ENCODE assay signal across 24 cellular contexts in genomic region chr4:185779520-185779919, GRCh38. TPM values are rescaled to one million over a fixed set of nuclear protein-coding genes. Genes with fewer than 3 reads are reported as not detected.
DNase-seq lines count a peak whose midpoint lies in the region; ATAC-seq and TF ChIP-seq lines count a peak whose summit lies in the region.
"Had no signal": no experiment of that assay in that cellular context is flagged by ENCODE, and none has a peak within 500 bp of the region (broad histone marks: within the 10 kb centered on the region; RNA-seq: fewer than 3 reads in every experiment).

No MANE protein-coding gene starts in this region.

- DNase-seq in EH (ENCODE audit: low read depth) (peak; percentile 64), dermis blood vessel endothelial cell (peak; percentile 88), neural crest cell (ENCODE audit: low read depth, low spot score) (no peak), NCI-H774 (lab: John Stamatoyannopoulos, UW) (no peak), KG1 (lab: John Stamatoyannopoulos, UW) (no peak), mucosa of gallbladder (ENCODE audit: low spot score) (no peak)
- DNase-seq: activated CD4-positive, alpha-beta T cell treated with anti-CD3 and anti-CD28 coated beads, Interleukin-2, amount 50 U/mL, for 4 hours; activated naive CD4-positive, alpha-beta T cell; amygdala; CD8-positive, alpha-beta T cell; DMS79 treated with DMSO at 0.1 percent for 48 hours; foreskin fibroblast; Kasumi-1; midbrain; NCI-H1092; NCI-H2029 treated with DMSO at 0.1 percent for 48 hours; retina; testis had no signal

- WGBS in HUES64: 82% methylated on average over 2 of the region's 3 CpGs

- no peaks in the 10 kb centered on the region for H3K36me3 ChIP-seq in HUES64 (ENCODE audit: insufficient read depth, low read length)

- no peaks in the 10 kb centered on the region for H3K27me3 ChIP-seq in HUES64 (ENCODE audit: insufficient read depth, low read length)
- H3K27me3 ChIP-seq: testis had no signal

- peaks cover 36% of the 10 kb centered on the region for H3K4me1 ChIP-seq in HUES64 (ENCODE audit: insufficient read depth, low read length)
- H3K4me1 ChIP-seq: testis had no signal

- H3K4me3 Mint-ChIP-seq in neural crest cell: no peak overlapping the region
- H3K4me3 Mint-ChIP-seq: CD8-positive, alpha-beta T cell; stimulated activated memory B cell treated with anti-CD40 and anti-IgM and Interleukin-4, amounts not matched to agents 10 μg/mL and 1 μg/mL and 100 μg/mL, for 72 hours; T-helper 1 cell treated with Interleukin-12 subunit alpha and Interleukin-12 subunit beta and Interleukin-4 antibody, amounts not matched to agents 30 μg/mL and 1 μg/mL, for 36 hours had no signal

- H3K9me3 ChIP-seq in HUES64 (ENCODE audit: insufficient read depth, low read depth, low read length): no peaks in the 10 kb centered on the region
- H3K9me3 ChIP-seq: testis had no signal

- H3K4me1 Mint-ChIP-seq in neural crest cell: peaks cover 45% of the 10 kb centered on the region
- H3K4me1 Mint-ChIP-seq: stimulated activated memory B cell treated with anti-CD40 and anti-IgM and Interleukin-4, amounts not matched to agents 10 μg/mL and 1 μg/mL and 100 μg/mL, for 72 hours had no signal

- no peak overlapping the region for H3K4me3 ChIP-seq in HUES64 (ENCODE audit: low read length)
- H3K4me3 ChIP-seq: testis had no signal

- no peaks in the 10 kb centered on the region for H3K9me3 Mint-ChIP-seq in neural crest cell
- H3K9me3 Mint-ChIP-seq: CD8-positive, alpha-beta T cell; T-helper 1 cell treated with Interleukin-12 subunit alpha and Interleukin-12 subunit beta and Interleukin-4 antibody, amounts not matched to agents 30 μg/mL and 1 μg/mL, for 36 hours had no signal

- H3K27me3 Mint-ChIP-seq in neural crest cell (ENCODE audit: low read depth): no peaks in the 10 kb centered on the region

- ATAC-seq in GM18502 (IDR thresholded peaks at IDR 0.05; ENCODE audit: poor library complexity, unreplicated experiment): no peak
- ATAC-seq: CD8-positive, alpha-beta T cell; Right ventricle myocardium inferior; stimulated activated memory B cell treated with anti-CD40 and anti-IgM and Interleukin-4, amounts not matched to agents 10 μg/mL and 1 μg/mL and 100 μg/mL, for 72 hours had no signal

- no peak for TF ChIP-seq CTCF in neural crest cell (conservative IDR thresholded peaks at IDR 0.05)

- H3K27ac Mint-ChIP-seq in neural crest cell (ENCODE audit: unreplicated experiment): peak overlapping the region; percentile 20
- H3K27ac Mint-ChIP-seq: CD8-positive, alpha-beta T cell; stimulated activated memory B cell treated with anti-CD40 and anti-IgM and Interleukin-4, amounts not matched to agents 10 μg/mL and 1 μg/mL and 100 μg/mL, for 72 hours; T-helper 1 cell treated with Interleukin-12 subunit alpha and Interleukin-12 subunit beta and Interleukin-4 antibody, amounts not matched to agents 30 μg/mL and 1 μg/mL, for 36 hours had no signal

- H3K36me3 Mint-ChIP-seq in neural crest cell (ENCODE audit: low read depth): no peaks in the 10 kb centered on the region
- H3K36me3 Mint-ChIP-seq: CD8-positive, alpha-beta T cell; stimulated activated memory B cell treated with anti-CD40 and anti-IgM and Interleukin-4, amounts not matched to agents 10 μg/mL and 1 μg/mL and 100 μg/mL, for 72 hours had no signal

- no peak overlapping the region for H3K9ac ChIP-seq in HUES64 (ENCODE audit: low read depth, low read length)

- H3K27ac ChIP-seq in HUES64 (ENCODE audit: low read depth, low read length): 0 out of 2 replicates have a peak overlapping the region, but pooled peaks have one; percentile 9
- H3K27ac ChIP-seq: testis, VCaP had no signal

RNA-seq across cellular contexts. Expression of gene SORBS2, which starts 32.5 kb away (rescaled TPM):
- polyA plus RNA-seq in HUES64 (2013, experiment 1 of 2): 27.1 TPM
- polyA plus RNA-seq in HUES64 (2013, experiment 2 of 2): 32.6 TPM
- 104 and 200 TPM in 2 replicates for total RNA-seq in dermis blood vessel endothelial cell
- total RNA-seq in neural crest cell: 34.5 and 42.3 TPM in 2 replicates
- total RNA-seq in mucosa of gallbladder: 184 TPM

Comparison
In these comparisons a context has a peak if more than half of its experiments do, and no peak if none do; other contexts are left out.
1. DNase-seq: peak in EH (single experiment) and dermis blood vessel endothelial cell (single experiment); none in neural crest cell (single experiment), NCI-H774 (single experiment), KG1 (single experiment) and mucosa of gallbladder (single experiment).